Comparison of ENCODE assay signal across 8 cellular contexts in the genomic region with DNA sequence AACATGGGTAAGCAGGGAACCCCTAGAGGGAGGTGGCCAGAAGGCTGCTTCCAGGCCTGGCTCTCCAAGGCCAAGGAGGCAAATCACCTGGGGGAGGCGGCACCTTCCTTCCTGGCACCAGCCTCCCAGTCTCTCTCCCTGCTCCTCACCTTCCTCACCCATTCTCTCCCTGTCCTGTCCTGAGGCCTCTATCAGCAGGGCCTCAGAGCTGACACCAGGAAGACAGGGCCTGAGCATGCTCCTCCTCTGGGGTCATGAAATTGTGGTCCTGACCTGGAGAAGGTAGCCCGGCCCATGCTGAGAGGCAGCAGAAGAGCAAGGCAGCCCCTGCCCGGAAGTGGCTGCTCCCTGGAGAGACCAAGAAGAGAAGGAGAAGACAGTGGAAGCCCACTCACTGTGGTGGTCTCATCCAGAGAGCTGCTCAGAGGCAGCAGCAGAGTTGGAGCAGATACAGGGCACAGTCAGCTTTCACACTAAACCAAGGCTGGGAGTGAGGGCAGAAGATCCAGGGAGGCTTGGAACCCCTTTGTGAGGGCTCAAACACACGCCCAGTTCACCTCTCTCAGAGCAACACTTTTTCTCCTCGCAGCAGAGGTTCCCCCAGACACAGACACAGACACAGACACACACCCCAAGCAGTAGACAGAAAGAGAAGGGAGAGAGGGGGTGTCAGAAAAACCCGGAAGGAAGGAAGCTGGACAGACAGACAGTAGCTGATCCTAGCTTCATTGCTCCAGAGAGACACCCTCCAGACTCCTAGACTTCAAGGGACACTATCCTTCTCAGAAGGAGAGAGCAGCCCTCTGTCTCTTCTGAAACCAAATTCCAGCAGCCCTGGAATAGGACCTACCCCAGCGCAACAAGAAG. TPM values are rescaled to one million over a fixed set of nuclear protein-coding genes. Genes with fewer than 3 reads are reported as not detected.
A peak's percentile ranks its signal among the peaks of the same experiment; 100 is the strongest.
DNase-seq lines count a peak whose midpoint lies in the region; ATAC-seq and TF ChIP-seq lines count a peak whose summit lies in the region.

No MANE protein-coding gene starts in this region.

- DNase-seq in AG04450 (ENCODE audit: low read depth, low spot score), result no peak
- no peak for DNase-seq in MG63
- no peak for DNase-seq in choroid plexus epithelial cell (ENCODE audit: low read depth)
- no peak for DNase-seq in SK-N-DZ (ENCODE audit: low spot score)
- DNase-seq in DMS 273 (lab: John Stamatoyannopoulos, UW; ENCODE audit: unreplicated experiment), result no peak
- no peak for DNase-seq in NK-92 (lab: John Stamatoyannopoulos, UW; ENCODE audit: unreplicated experiment)

- H3K27me3 ChIP-seq in AG04450 (ENCODE audit: control insufficient read depth, insufficient read depth, low read length), result no peaks in the 10 kb centered on the region
- no peaks in the 10 kb centered on the region for H3K27me3 ChIP-seq in MG63
- no peaks in the 10 kb centered on the region for H3K27me3 ChIP-seq in mucosa of rectum (ENCODE audit: control insufficient read depth in 2 of 2, insufficient read depth in 2 of 2, low read length in 2 of 2)

- no peak for ATAC-seq in activated CD4-positive, CD25-positive, alpha-beta regulatory T cell treated with anti-CD3 and anti-CD28 coated beads, Interleukin-2, amount 50 U/mL, for 24 hours

- H3K36me3 ChIP-seq in MG63, result peaks cover 15% of the 10 kb centered on the region
- H3K36me3 ChIP-seq in mucosa of rectum (ENCODE audit: control insufficient read depth in 2 of 2, insufficient read depth in 2 of 2, low read length in 2 of 2), result no peaks in the 10 kb centered on the region

- POLR2A ChIA-PET in AG04450 (lab: Yijun Ruan, JAX), result interaction anchor here (0.6 to 1.4 kb wide), 2 partner anchors 46 to 133 kb away, joined by 4 to 11 read pairs; partner anchors contain the start of gene DDX6

- H3K4me3 ChIP-seq in AG04450 (ENCODE audit: low read depth, low read length) (peak overlapping the region; percentile 99), MG63 (peak overlapping the region; percentile 81), choroid plexus epithelial cell (ENCODE audit: low read depth, low read length) (peak overlapping the region; percentile 98), mucosa of rectum (ENCODE audit: low read length in 2 of 2) (peak overlapping the region; percentile 87 to 94)

- H3K27ac ChIP-seq in AG04450 (ENCODE audit: low read depth, low read length) (peak overlapping the region; percentile 21), mucosa of rectum (ENCODE audit: low read depth in 2 of 2, low read length in 2 of 2) (peak overlapping the region; percentile 89 to 94)

- CTCF ChIA-PET in AG04450 (lab: Charles Lee), result interaction anchor here (1.5 to 2.9 kb wide), 4 partner anchors 14 to 234 kb away, joined by 3 to 14 read pairs (median 7); partner anchors contain the start of gene DDX6

- H3K9me3 ChIP-seq in AG04450 (ENCODE audit: control insufficient read depth, insufficient read depth, low read length), result no peaks in the 10 kb centered on the region; the same call in 1 of the 2 replicates
- no peaks in the 10 kb centered on the region for H3K9me3 ChIP-seq in MG63
- no peaks in the 10 kb centered on the region for H3K9me3 ChIP-seq in mucosa of rectum (ENCODE audit: control insufficient read depth in 2 of 2, low read length in 2 of 2)

- H3K4me1 ChIP-seq in mucosa of rectum (ENCODE audit: control insufficient read depth in 2 of 2, insufficient read depth in 2 of 2, low read length in 2 of 2), result peaks cover 66 to 82% of the 10 kb centered on the region in 2 donors

- peak overlapping the region; percentile 92 to 93 for H3K9ac ChIP-seq in mucosa of rectum (ENCODE audit: low read depth in 1 of 2, low read length in 2 of 2)

- TF ChIP-seq CTCF in AG04450 (IDR thresholded peaks at IDR 0.05; ENCODE audit: low read depth, low read length), result no peak
- TF ChIP-seq CTCF in choroid plexus epithelial cell (conservative IDR thresholded peaks at IDR 0.05; ENCODE audit: low read depth, low read length), result no peak

RNA-seq across cellular contexts. Expression of gene BCL9L, which starts 1.8 kb away (rescaled TPM):
- polyA plus RNA-seq in AG04450 (2011; rRNA removed), result 2.5 and 5.7 TPM in 2 replicates
- 6.5 and 7.3 TPM in 2 replicates for polyA minus RNA-seq in AG04450 (2011; rRNA and poly(A)+ RNA removed)
- 1.8 and 2.3 TPM in 2 replicates for total RNA-seq in MG63 (2014; rRNA removed; shearing (Covaris generic); ENCODE audit: low replicate concordance)
- 1.3 and 2.8 TPM in 2 replicates for polyA plus RNA-seq in SK-N-DZ (2014; cell fraction: cytosol; rRNA removed)
- polyA plus RNA-seq in SK-N-DZ (2014; cell fraction: nucleus; rRNA removed), result 1.1 and 1.7 TPM in 2 replicates

RNA-seq across cellular contexts. Expression of gene UPK2, which starts 32.1 kb away (rescaled TPM):
- polyA plus RNA-seq in AG04450 (2011; rRNA removed), result 0.20 TPM in 1 of 2 replicates, not detected in the other
- not detected in 2 replicates for polyA minus RNA-seq in AG04450 (2011; rRNA and poly(A)+ RNA removed)
- total RNA-seq in MG63 (2014; rRNA removed; shearing (Covaris generic); ENCODE audit: low replicate concordance), result not detected in 2 replicates
- polyA plus RNA-seq in SK-N-DZ (2014; cell fraction: cytosol; rRNA removed), result not detected in 2 replicates
- polyA plus RNA-seq in SK-N-DZ (2014; cell fraction: nucleus; rRNA removed), result not detected in 2 replicates

RNA-seq across cellular contexts. Expression of gene CXCR5, which starts 40.3 kb away (rescaled TPM):
- polyA plus RNA-seq in AG04450 (2011; rRNA removed), result not detected in 2 replicates
- not detected in 2 replicates for polyA minus RNA-seq in AG04450 (2011; rRNA and poly(A)+ RNA removed)
- total RNA-seq in MG63 (2014; rRNA removed; shearing (Covaris generic); ENCODE audit: low replicate concordance), result not detected in 2 replicates
- polyA plus RNA-seq in SK-N-DZ (2014; cell fraction: cytosol; rRNA removed), result not detected in 2 replicates
- not detected in 2 replicates for polyA plus RNA-seq in SK-N-DZ (2014; cell fraction: nucleus; rRNA removed)

RNA-seq across cellular contexts. Expression of gene FOXR1, which starts 47.6 kb away (rescaled TPM):
- not detected in 2 replicates for polyA plus RNA-seq in AG04450 (2011; rRNA removed)
- not detected in 2 replicates for polyA minus RNA-seq in AG04450 (2011; rRNA and poly(A)+ RNA removed)
- total RNA-seq in MG63 (2014; rRNA removed; shearing (Covaris generic); ENCODE audit: low replicate concordance), result not detected in 2 replicates
- polyA plus RNA-seq in SK-N-DZ (2014; cell fraction: cytosol; rRNA removed), result not detected in 2 replicates
- not detected in 2 replicates for polyA plus RNA-seq in SK-N-DZ (2014; cell fraction: nucleus; rRNA removed)
